ENCODE assay signal across 15 cellular contexts in the genomic region with DNA sequence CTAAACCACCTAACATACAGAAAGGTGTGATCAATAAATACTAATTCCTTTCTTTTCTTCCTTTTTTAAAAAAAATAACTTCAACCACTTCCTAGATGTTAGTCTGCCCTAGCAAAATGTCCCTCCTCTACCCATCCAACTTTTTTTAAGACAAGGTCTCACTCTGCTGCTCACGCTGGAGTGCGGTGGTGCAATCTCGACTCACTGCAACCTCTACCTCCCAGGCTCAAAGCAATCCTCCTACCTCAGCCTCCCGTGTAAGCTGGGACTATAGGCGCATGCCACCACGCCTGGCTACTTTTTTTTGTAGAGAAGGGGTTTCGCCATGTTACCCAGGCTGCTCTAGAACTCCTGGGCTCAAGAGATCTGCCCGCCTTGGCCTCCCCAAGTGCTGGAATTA. TPM values are rescaled to one million over a fixed set of nuclear protein-coding genes. Genes with fewer than 3 reads are reported as not detected.
DNase-seq lines count a peak whose midpoint lies in the region; ATAC-seq and TF ChIP-seq lines count a peak whose summit lies in the region.
"Had no signal": no experiment of that assay in that cellular context is flagged by ENCODE, and none has a peak within 500 bp of the region (broad histone marks: within the 10 kb centered on the region; RNA-seq: fewer than 3 reads in every experiment).

No MANE protein-coding gene starts in this region.

- H3K4me2 ChIP-seq in DOHH2 (ENCODE audit: low read length): peak overlapping the region; percentile 11; the same call in 1 of the 2 replicates
- H3K4me2 ChIP-seq: KMS-11 had no signal

- no peak for ATAC-seq in CD4-positive, CD25-positive, alpha-beta regulatory T cell (ENCODE audit: low read depth in 2 of 2)
- ATAC-seq in effector memory CD8-positive, alpha-beta T cell (replicated peaks): no peak
- ATAC-seq in esophagus mucosa: no peak

- peaks cover 12% of the 10 kb centered on the region for H3K36me3 Mint-ChIP-seq in CD4-positive, CD25-positive, alpha-beta regulatory T cell
- peaks cover 19% of the 10 kb centered on the region for H3K36me3 Mint-ChIP-seq in effector memory CD8-positive, alpha-beta T cell (ENCODE audit: insufficient read depth)

- peaks cover 73 to 95% (median 85%) of the 10 kb centered on the region in 4 donors for H3K4me1 Mint-ChIP-seq in CD4-positive, CD25-positive, alpha-beta regulatory T cell
- H3K4me1 Mint-ChIP-seq in effector memory CD8-positive, alpha-beta T cell (ENCODE audit: low read depth in 2 of 2): peaks cover 65 to 83% of the 10 kb centered on the region in 2 donors

- H3F3A ChIP-seq in DOHH2 (ENCODE audit: control insufficient read depth, insufficient read depth): peaks cover 22% of the 10 kb centered on the region; the same call in 1 of the 2 replicates

- peak overlapping the region; percentile 33 for H3K4me3 ChIP-seq in CD4-positive, CD25-positive, alpha-beta regulatory T cell (ENCODE audit: low read depth, low read length)
- H3K4me3 ChIP-seq in DOHH2 (ENCODE audit: low read length): no peak overlapping the region
- no peak overlapping the region for H3K4me3 ChIP-seq in neutrophil (ENCODE audit: low read depth in 1 of 2, low read length in 1 of 2)
- H3K4me3 ChIP-seq: prostate gland, thoracic aorta had no signal

- no peak for TF ChIP-seq CTCF in DOHH2 (IDR thresholded peaks at IDR 0.05; ENCODE audit: low read depth, low read length, poor library complexity, severe bottlenecking)
- no peak for TF ChIP-seq CTCF in neutrophil (IDR thresholded peaks at IDR 0.05)

- H3K36me3 ChIP-seq in CD4-positive, CD25-positive, alpha-beta regulatory T cell (ENCODE audit: control insufficient read depth, insufficient read depth, low read length): peaks cover 2% of the 10 kb centered on the region
- H3K36me3 ChIP-seq in DOHH2 (ENCODE audit: control insufficient read depth, low read length) (peaks cover 43% of the 10 kb centered on the region), neutrophil (no peaks in the 10 kb centered on the region)
- H3K36me3 ChIP-seq: prostate gland, thoracic aorta had no signal

- H3K27ac Mint-ChIP-seq in CD4-positive, CD25-positive, alpha-beta regulatory T cell: peak overlapping the region; percentile 3 to 75 (median 30)
- H3K27ac Mint-ChIP-seq in effector memory CD8-positive, alpha-beta T cell: peak overlapping the region; percentile 68 to 71

- H4K20me1 ChIP-seq in DOHH2 (ENCODE audit: control insufficient read depth, insufficient read depth, low read depth, low read length): peaks cover 77% of the 10 kb centered on the region

- H3K4me1 ChIP-seq in CD4-positive, CD25-positive, alpha-beta regulatory T cell (ENCODE audit: control insufficient read depth, insufficient read depth, low read length, poor library complexity, severe bottlenecking): peaks cover 76% of the 10 kb centered on the region
- H3K4me1 ChIP-seq in DOHH2 (ENCODE audit: control insufficient read depth, low read length) (peaks cover 93% of the 10 kb centered on the region), neutrophil (ENCODE audit: control insufficient read depth in 1 of 2, insufficient read depth in 1 of 2, low read depth in 1 of 2, low read length in 1 of 2) (peaks cover 44 to 57% of the 10 kb centered on the region in 2 experiments)
- H3K4me1 ChIP-seq: prostate gland had no signal

- H3K9me2 ChIP-seq in DOHH2 (replicated peaks; ENCODE audit: control insufficient read depth, low read length): no peaks in the 10 kb centered on the region

- peak overlapping the region in 2 of 4 donors; percentile 5 to 65 for H3K4me3 Mint-ChIP-seq in CD4-positive, CD25-positive, alpha-beta regulatory T cell
- peak overlapping the region; percentile 33 to 41 for H3K4me3 Mint-ChIP-seq in effector memory CD8-positive, alpha-beta T cell

- H3K27me3 ChIP-seq in CD4-positive, CD25-positive, alpha-beta regulatory T cell (ENCODE audit: control insufficient read depth, insufficient read depth, low read length): no peaks in the 10 kb centered on the region
- H3K27me3 ChIP-seq in DOHH2 (ENCODE audit: control insufficient read depth, low read length) (no peaks in the 10 kb centered on the region), neutrophil (no peaks in the 10 kb centered on the region)

- H3K9me3 Mint-ChIP-seq in CD4-positive, CD25-positive, alpha-beta regulatory T cell: no peaks in the 10 kb centered on the region
- no peaks in the 10 kb centered on the region for H3K9me3 Mint-ChIP-seq in effector memory CD8-positive, alpha-beta T cell

- H3K9me3 ChIP-seq in CD4-positive, CD25-positive, alpha-beta regulatory T cell (ENCODE audit: control insufficient read depth in 2 of 2, low read length in 2 of 2): no peaks in the 10 kb centered on the region
- H3K9me3 ChIP-seq in DOHH2 (ENCODE audit: control insufficient read depth, insufficient read depth, low read length) (no peaks in the 10 kb centered on the region), neutrophil (no peaks in the 10 kb centered on the region)
- H3K9me3 ChIP-seq: prostate gland, thoracic aorta had no signal

- H3K27ac ChIP-seq in CD4-positive, CD25-positive, alpha-beta regulatory T cell (ENCODE audit: insufficient read depth, low read length, poor library complexity, severe bottlenecking): no peak overlapping the region
- no peak overlapping the region for H3K27ac ChIP-seq in DOHH2 (ENCODE audit: low read depth, low read length)
- peak overlapping the region; percentile 19 for H3K27ac ChIP-seq in neutrophil
- H3K27ac ChIP-seq: prostate gland, thoracic aorta had no signal

- peaks cover 99% of the 10 kb centered on the region for H3K79me2 ChIP-seq in DOHH2 (ENCODE audit: control insufficient read depth, low read length)

- no peaks in the 10 kb centered on the region for H3K27me3 Mint-ChIP-seq in CD4-positive, CD25-positive, alpha-beta regulatory T cell
- no peaks in the 10 kb centered on the region for H3K27me3 Mint-ChIP-seq in effector memory CD8-positive, alpha-beta T cell

- no peak for DNase-seq in CD4-positive, CD25-positive, alpha-beta regulatory T cell
- DNase-seq in effector memory CD8-positive, alpha-beta T cell: no peak
- DNase-seq in A172 (ENCODE audit: low spot score) (no peak), NCI-H146 treated with DMSO at 0.1 percent for 48 hours (lab: John Stamatoyannopoulos, UW; ENCODE audit: unreplicated experiment) (no peak)
- DNase-seq: activated CD4-positive, alpha-beta T cell treated with anti-CD3 and anti-CD28 coated beads for 4 hours; activated naive CD4-positive, alpha-beta T cell; NCI-H1105 treated with DMSO at 0.1 percent for 48 hours; NCI-H69; stimulated activated CD4-positive, alpha-beta T cell treated with anti-CD3 and anti-CD28 coated beads, Interleukin-12 subunit alpha, Interleukin-12 subunit beta, amount 100 ng/mL, for 4 hours had no signal

RNA-seq across cellular contexts. Expression of a gene that starts 33.1 kb away (rescaled TPM):
- 295 TPM for total RNA-seq in CD4-positive, CD25-positive, alpha-beta regulatory T cell
- 10 to 100 TPM in 3 of 4 donors, 1 to 10 TPM in 1; 9.1 to 14.1 (median 11.3) TPM for polyA plus RNA-seq in CD4-positive, CD25-positive, alpha-beta regulatory T cell
- total RNA-seq in esophagus mucosa: 56.2 TPM
- total RNA-seq in A172 (2014; rRNA removed; shearing (Covaris generic)): 21.6 and 24.9 TPM in 2 replicates
